In genomic region chr2:131518531-131518930, GRCh38 we compare ENCODE assay signal across 6 cellular contexts. TPM values are rescaled to one million over a fixed set of nuclear protein-coding genes. Genes with fewer than 3 reads are reported as not detected.
"Had no signal": no experiment of that assay in that cellular context is flagged by ENCODE, and none has a peak within 500 bp of the region (broad histone marks: within the 10 kb centered on the region; RNA-seq: fewer than 3 reads in every experiment).

No MANE protein-coding gene starts in this region.

RNA-seq across cellular contexts. Expression of gene TUBA3D, which starts 42.6 kb away (rescaled TPM):
- total RNA-seq: GM23338, H1, H9, HT-29, IMR-90, K562 had no signal
- polyA plus RNA-seq: IMR-90, K562 had no signal
